Comparison of ENCODE assay signal across 21 cellular contexts in genomic region chr5:96789794-96790193, GRCh38. TPM values are rescaled to one million over a fixed set of nuclear protein-coding genes. Genes with fewer than 3 reads are reported as not detected.
A peak's percentile ranks its signal among the peaks of the same experiment; 100 is the strongest.
DNase-seq lines count a peak whose midpoint lies in the region; ATAC-seq and TF ChIP-seq lines count a peak whose summit lies in the region.
"Had no signal": no experiment of that assay in that cellular context is flagged by ENCODE, and none has a peak within 500 bp of the region (broad histone marks: within the 10 kb centered on the region; RNA-seq: fewer than 3 reads in every experiment).

No MANE protein-coding gene starts in this region.

- H3K4me1 Mint-ChIP-seq in activated CD4-positive, alpha-beta T cell treated with anti-CD3 and anti-CD28 coated beads, Interleukin-2, amount 10 ng/mL, durations not matched to agents 24 days and 14 days: peaks cover 6% of the 10 kb centered on the region
- H3K4me1 Mint-ChIP-seq in CD4-positive, alpha-beta T cell (ENCODE audit: low read depth): peaks cover 4% of the 10 kb centered on the region
- peaks cover 22% of the 10 kb centered on the region for H3K4me1 Mint-ChIP-seq in activated naive CD8-positive, alpha-beta T cell (ENCODE audit: low read depth)
- peaks cover 30% of the 10 kb centered on the region for H3K4me1 Mint-ChIP-seq in mesothelial cell of epicardium

- H3K9me3 ChIP-seq in CD4-positive, alpha-beta T cell (ENCODE audit: control insufficient read depth, low read length): no peaks in the 10 kb centered on the region
- H3K9me3 ChIP-seq: adrenal gland, left ventricle myocardium inferior, thoracic aorta had no signal

- no peak for TF ChIP-seq CTCF in CD4-positive, alpha-beta T cell (IDR thresholded peaks at IDR 0.05)
- TF ChIP-seq CTCF in mesothelial cell of epicardium (IDR thresholded peaks at IDR 0.05; ENCODE audit: unreplicated experiment): no peak

- no peak for ATAC-seq in CD4-positive, alpha-beta T cell (ENCODE audit: poor library complexity)
- ATAC-seq in HG03432 (IDR thresholded peaks at IDR 0.05; ENCODE audit: unreplicated experiment) (no peak), GM21619 (IDR thresholded peaks at IDR 0.05; ENCODE audit: unreplicated experiment) (no peak)
- ATAC-seq: activated CD4-positive, CD25-positive, alpha-beta regulatory T cell treated with anti-CD3 and anti-CD28 coated beads, Interleukin-2, amount 50 U/mL, for 24 hours; stimulated activated naive CD8-positive, alpha-beta T cell treated with anti-CD3 and anti-CD28 coated beads, Interleukin-15, Interleukin-2, amounts not matched to agents 100 U/mL and 50 U/mL, for 24 hours had no signal

- H3K27ac Mint-ChIP-seq in activated CD4-positive, alpha-beta T cell treated with anti-CD3 and anti-CD28 coated beads, Interleukin-2, amount 10 ng/mL, durations not matched to agents 24 days and 14 days: peak overlapping the region; percentile 5
- H3K27ac Mint-ChIP-seq in CD4-positive, alpha-beta T cell: peak overlapping the region; percentile 59
- H3K27ac Mint-ChIP-seq in activated naive CD8-positive, alpha-beta T cell: peak overlapping the region; percentile 73
- H3K27ac Mint-ChIP-seq in mesothelial cell of epicardium: peak overlapping the region; percentile 49

- H3K27me3 Mint-ChIP-seq in activated CD4-positive, alpha-beta T cell treated with anti-CD3 and anti-CD28 coated beads, Interleukin-2, amount 10 ng/mL, durations not matched to agents 24 days and 14 days: no peaks in the 10 kb centered on the region
- H3K27me3 Mint-ChIP-seq in CD4-positive, alpha-beta T cell: no peaks in the 10 kb centered on the region
- no peaks in the 10 kb centered on the region for H3K27me3 Mint-ChIP-seq in activated naive CD8-positive, alpha-beta T cell
- no peaks in the 10 kb centered on the region for H3K27me3 Mint-ChIP-seq in mesothelial cell of epicardium (ENCODE audit: low read depth)

- no peak overlapping the region for H3K4me3 Mint-ChIP-seq in activated CD4-positive, alpha-beta T cell treated with anti-CD3 and anti-CD28 coated beads, Interleukin-2, amount 10 ng/mL, durations not matched to agents 24 days and 14 days
- no peak overlapping the region for H3K4me3 Mint-ChIP-seq in CD4-positive, alpha-beta T cell
- H3K4me3 Mint-ChIP-seq in activated naive CD8-positive, alpha-beta T cell: no peak overlapping the region
- H3K4me3 Mint-ChIP-seq in mesothelial cell of epicardium: no peak overlapping the region

- no peaks in the 10 kb centered on the region for H3K9me3 Mint-ChIP-seq in activated CD4-positive, alpha-beta T cell treated with anti-CD3 and anti-CD28 coated beads, Interleukin-2, amount 10 ng/mL, durations not matched to agents 24 days and 14 days
- H3K9me3 Mint-ChIP-seq in CD4-positive, alpha-beta T cell: no peaks in the 10 kb centered on the region
- no peaks in the 10 kb centered on the region for H3K9me3 Mint-ChIP-seq in activated naive CD8-positive, alpha-beta T cell (ENCODE audit: low read depth)
- H3K9me3 Mint-ChIP-seq in mesothelial cell of epicardium: no peaks in the 10 kb centered on the region

- CTCF ChIA-PET in CD4-positive, alpha-beta T cell (lab: Charles Lee): interaction anchor here (0.7 to 1.1 kb wide), 2 partner anchors 57 to 79 kb away, joined by 3 to 4 read pairs; no protein-coding TSS in a partner anchor

- H3K27ac ChIP-seq in CD4-positive, alpha-beta T cell (ENCODE audit: low read depth, low read length): no peak overlapping the region
- H3K27ac ChIP-seq: adrenal gland, brain microvascular endothelial cell, left ventricle myocardium inferior, thoracic aorta had no signal

- DNase-seq in activated CD4-positive, alpha-beta T cell treated with anti-CD3 and anti-CD28 coated beads, Interleukin-2, amount 10 ng/mL, durations not matched to agents 24 days and 14 days: no peak
- no peak for DNase-seq in activated CD4-positive, alpha-beta T cell treated with anti-CD3 and anti-CD28 coated beads, Interleukin-2, amount 50 U/mL, for 4 hours
- no peak for DNase-seq in CD4-positive, alpha-beta T cell
- no peak for DNase-seq in mesothelial cell of epicardium (ENCODE audit: low spot score in 2 of 2, unreplicated experiment in 2 of 2)
- DNase-seq in activated CD4-positive, CD25-positive, alpha-beta regulatory T cell treated with anti-CD3 and anti-CD28 coated beads, Interleukin-2, amount 50 U/mL, for 72 hours: no peak
- DNase-seq: adrenal gland; brain microvascular endothelial cell; DMS79; GDM1; left ventricle myocardium inferior; NCI-H1092 treated with DMSO at 0.1 percent for 48 hours; NCI-H1930; NCI-H748 treated with DMSO at 0.1 percent for 48 hours; SIG-M5; stimulated activated CD4-positive, alpha-beta T cell treated with anti-CD3 and anti-CD28 coated beads, Interleukin-15, amount 100 ng/mL, for 24 hours; stimulated activated naive CD8-positive, alpha-beta T cell treated with anti-CD3 and anti-CD28 coated beads, Interleukin-15, Interleukin-2, amounts not matched to agents 100 U/mL and 50 U/mL, for 24 hours had no signal

- POLR2A ChIA-PET in CD4-positive, alpha-beta T cell (lab: Charles Lee): interaction anchor here (0.9 to 1.5 kb wide), 4 partner anchors 18 to 207 kb away, joined by 3 to 5 read pairs (median 4); partner anchors contain the start of gene ERAP1

- peaks cover 70% of the 10 kb centered on the region for H3K36me3 Mint-ChIP-seq in activated CD4-positive, alpha-beta T cell treated with anti-CD3 and anti-CD28 coated beads, Interleukin-2, amount 10 ng/mL, durations not matched to agents 24 days and 14 days (ENCODE audit: low read depth)
- H3K36me3 Mint-ChIP-seq in CD4-positive, alpha-beta T cell (ENCODE audit: low read depth): peaks cover 93% of the 10 kb centered on the region
- peaks cover 11% of the 10 kb centered on the region for H3K36me3 Mint-ChIP-seq in activated naive CD8-positive, alpha-beta T cell
- peaks cover 18% of the 10 kb centered on the region for H3K36me3 Mint-ChIP-seq in mesothelial cell of epicardium

- no peaks in the 10 kb centered on the region for H3K27me3 ChIP-seq in CD4-positive, alpha-beta T cell (ENCODE audit: control insufficient read depth, insufficient read depth, low read length)
- H3K27me3 ChIP-seq: adrenal gland, brain microvascular endothelial cell had no signal

- intact Hi-C loops in activated CD4-positive, alpha-beta T cell treated with anti-CD3 and anti-CD28 coated beads, Interleukin-2, amount 10 ng/mL, durations not matched to agents 24 days and 14 days (cut with micrococcal nuclease): no loop called here
- intact Hi-C loops in CD4-positive, alpha-beta T cell (cut with DNase I, micrococcal nuclease): no loop called here

RNA-seq across cellular contexts. Expression of gene ERAP1, which starts 18.0 kb away (rescaled TPM):
- total RNA-seq in activated CD4-positive, alpha-beta T cell treated with anti-CD3 and anti-CD28 coated beads, Interleukin-2, amount 10 ng/mL, durations not matched to agents 24 days and 14 days: 91.6 and 99.1 TPM in 2 replicates
- 10 to 100 TPM; 45.0 to 47.4 TPM for total RNA-seq in CD4-positive, alpha-beta T cell
- total RNA-seq in mesothelial cell of epicardium: 46.5 to 49.3 TPM (median 48.4 TPM) in 3 replicates

Comparison
In these comparisons a context has a peak if more than half of its experiments do, and no peak if none do; other contexts are left out.
1. H3K27ac Mint-ChIP-seq: peak in every context shown above with its lines; median percentile 73 in activated naive CD8-positive, alpha-beta T cell; 59 in CD4-positive, alpha-beta T cell; 49 in mesothelial cell of epicardium; 5 in activated CD4-positive, alpha-beta T cell treated with anti-CD3 and anti-CD28 coated beads, Interleukin-2, amount 10 ng/mL, durations not matched to agents 24 days and 14 days.